8 cellular contexts compared by ENCODE assay signal in genomic region chr12:68686595-68687521, GRCh38. TPM values are rescaled to one million over a fixed set of nuclear protein-coding genes. Genes with fewer than 3 reads are reported as not detected.
A peak's percentile ranks its signal among the peaks of the same experiment; 100 is the strongest.
DNase-seq lines count a peak whose midpoint lies in the region; ATAC-seq, FAIRE-seq and TF ChIP-seq lines count a peak whose summit lies in the region.

TSS of gene NUP107 (plus strand) at chr12:68686978. CDS start at chr12:68687066, 88 bp downstream.

- H3K27ac Mint-ChIP-seq in T-cell (peak within 1 kb of the TSS; percentile 98 to 99), type B pancreatic cell (peak within 1 kb of the TSS; percentile 95)

- H3K4me3 Mint-ChIP-seq in T-cell (peak within 1 kb of the TSS; percentile 96 to 97 (median 97)), type B pancreatic cell (peak within 1 kb of the TSS; percentile 98)

- H3K36me3 ChIP-seq in adrenal gland (replicated peaks in 1 of 2) (peaks cover 0 to 1% of the 10 kb centered on the region in 2 donors), heart left ventricle (peaks cover 0 to 27% (median 16%) of the 10 kb centered on the region in 9 donors)

- 0 to 1% (median 0%) methylated on average over 22 to 44 of the region's 44 CpGs for WGBS in adrenal gland, 4 donors
- 0 to 1% (median 0%) methylated on average over 33 to 44 of the region's 44 CpGs for WGBS in heart left ventricle, 4 donors

- intact Hi-C loops in adrenal gland (cut with DNase I) (loop anchor here in 1 of 2 donors (10.0 kb wide), 2 partner anchors 72 to 322 kb away; partner anchors contain the start of gene RAP1B), heart left ventricle (cut with DNase I) (loop anchor here in 8 of 10 donors (1.0 to 10.0 kb wide), 14 partner anchors 75 to 670 kb away; partner anchors contain the start of genes RAP1B (in 6 of the 8), IL26 (in 1 of the 8), MDM1 (in 1 of the 8) and YEATS4 (in 1 of the 8))

- FAIRE-seq in GM12891 (lab: Jason Lieb, UNC), result peak; percentile 89

- H3K9me3 ChIP-seq in adrenal gland (replicated peaks in 1 of 3) (no peaks in the 10 kb centered on the region), heart left ventricle (no peaks in the 10 kb centered on the region)

- H3K4me1 ChIP-seq in adrenal gland (replicated peaks in 1 of 2) (peaks cover 5 to 8% of the 10 kb centered on the region in 2 donors), heart left ventricle (peaks cover 0 to 23% (median 10%) of the 10 kb centered on the region in 12 donors)

- TF ChIP-seq POLR2A in GM12891 (IDR thresholded peaks at IDR 0.05; ENCODE audit: low read depth, low read length), result peak; percentile 93
- TF ChIP-seq POLR2A in adrenal gland (IDR thresholded peaks at IDR 0.05), result peak; percentile 18 to 70
- peak in 1 of 2 donors; percentile 51 for TF ChIP-seq POLR2A in heart left ventricle (IDR thresholded peaks at IDR 0.05)

- H3K4me1 Mint-ChIP-seq in T-cell (peaks cover 44 to 49% (median 48%) of the 10 kb centered on the region in 3 donors), type B pancreatic cell (ENCODE audit: unreplicated experiment) (peaks cover 12% of the 10 kb centered on the region)

- peak in 4 of 6 experiments; percentile 18 to 42 (median 28) for TF ChIP-seq CTCF in adrenal gland (IDR thresholded peaks at IDR 0.05)
- peak in 1 of 12 donors; percentile 21 for TF ChIP-seq CTCF in heart left ventricle (IDR thresholded peaks at IDR 0.05)
- peak; percentile 51 for TF ChIP-seq CTCF in type B pancreatic cell (conservative IDR thresholded peaks at IDR 0.05)

- ATAC-seq in HG02840 (IDR thresholded peaks at IDR 0.05; ENCODE audit: low FRiP score, unreplicated experiment) (peak; percentile 98), T-cell (replicated peaks in 1 of 4) (peak; percentile 95 to 97 (median 96)), heart left ventricle (peak; percentile 99)

- POLR2A ChIA-PET in T-cell (lab: Charles Lee), result no interaction called here

- no peaks in the 10 kb centered on the region for H3K9me3 Mint-ChIP-seq in T-cell
- no peaks in the 10 kb centered on the region for H3K9me3 Mint-ChIP-seq in type B pancreatic cell

- H3K27ac ChIP-seq in adrenal gland (peak within 1 kb of the TSS in 4 of 5 donors; percentile 71 to 79 (median 74)), heart left ventricle (peak within 1 kb of the TSS; percentile 43 to 81 (median 74))

- CTCF ChIA-PET in T-cell (lab: Charles Lee), result interaction anchor here in 1 of 2 donors (1.0 to 2.2 kb wide), 4 partner anchors 74 to 328 kb away, joined by 3 to 9 read pairs (median 4); partner anchors contain the start of gene MDM2

- H3K36me3 Mint-ChIP-seq in T-cell, result peaks cover 17% of the 10 kb centered on the region
- peaks cover under 1% of the 10 kb centered on the region for H3K36me3 Mint-ChIP-seq in type B pancreatic cell

- DNase-seq in GM12891 (ENCODE audit: insufficient read length, low spot score) (peak; percentile 78), NCI-H1436 treated with DMSO at 0.1 percent for 48 hours (lab: John Stamatoyannopoulos, UW) (peak; percentile 84), T-cell (peak; percentile 93 to 99 (median 96)), adrenal gland (peak; percentile 98 to 100 (median 99)), heart left ventricle (peak; percentile 98 to 99 (median 99)), pons (ENCODE audit: low spot score) (peak; percentile 98), type B pancreatic cell (ENCODE audit: extremely low spot score, unreplicated experiment) (peak; percentile 98)

- H3K27me3 Mint-ChIP-seq in T-cell, result no peaks in the 10 kb centered on the region
- H3K27me3 Mint-ChIP-seq in type B pancreatic cell, result no peaks in the 10 kb centered on the region

- no peaks in the 10 kb centered on the region for H3K27me3 ChIP-seq in adrenal gland
- no peaks in the 10 kb centered on the region for H3K27me3 ChIP-seq in heart left ventricle

- H3K4me3 ChIP-seq in adrenal gland, result peak within 1 kb of the TSS; percentile 44 to 89 (median 77)
- peak within 1 kb of the TSS; percentile 43 to 98 (median 85) for H3K4me3 ChIP-seq in heart left ventricle

TF ChIP-seq in GM12891, 5 proteins besides CTCF, POLR2A, EP300 and RAD21:
- TF ChIP-seq TAF1 (IDR thresholded peaks at IDR 0.05; ENCODE audit: low read depth, low read length) (peak; percentile 91), SPI1 (IDR thresholded peaks at IDR 0.05; ENCODE audit: low read depth, low read length) (no peak), POLR2AphosphoS5 (IDR thresholded peaks at IDR 0.05; ENCODE audit: low read depth, low read length) (peak; percentile 92), PAX5 (IDR thresholded peaks at IDR 0.05; ENCODE audit: insufficient read depth, low read length, severe bottlenecking) (no peak), POU2F2 (IDR thresholded peaks at IDR 0.05; ENCODE audit: low read depth, low read length) (peak; percentile 90)

RNA-seq across cellular contexts. Expression of gene NUP107, which starts in this region (rescaled TPM):
- 33.3 TPM for polyA plus RNA-seq in GM12891 (2012; ENCODE audit: low read depth, missing spikeins)
- total RNA-seq in T-cell, result 10 to 100 TPM; 38.4 to 67.5 (median 50.7) TPM
- 10 to 100 TPM; 18.0 to 46.1 (median 30.4) TPM for total RNA-seq in adrenal gland
- 10 to 100 TPM; 13.1 to 28.6 (median 21.8) TPM for polyA plus RNA-seq in adrenal gland
- 10 to 100 TPM; 12.8 to 27.0 (median 21.2) TPM for total RNA-seq in heart left ventricle
- 10 to 100 TPM; 10.4 to 17.3 TPM for polyA plus RNA-seq in heart left ventricle
- 48.7 and 80.2 TPM in 2 replicates for total RNA-seq in type B pancreatic cell (ENCODE audit: low replicate concordance)

Comparison
In these comparisons a context has a peak if more than half of its experiments do, and no peak if none do; other contexts are left out.
1. Peak in every context shown above with its lines: DNase-seq, ATAC-seq, H3K4me3 ChIP-seq and H3K27ac ChIP-seq.